In the genomic region with DNA sequence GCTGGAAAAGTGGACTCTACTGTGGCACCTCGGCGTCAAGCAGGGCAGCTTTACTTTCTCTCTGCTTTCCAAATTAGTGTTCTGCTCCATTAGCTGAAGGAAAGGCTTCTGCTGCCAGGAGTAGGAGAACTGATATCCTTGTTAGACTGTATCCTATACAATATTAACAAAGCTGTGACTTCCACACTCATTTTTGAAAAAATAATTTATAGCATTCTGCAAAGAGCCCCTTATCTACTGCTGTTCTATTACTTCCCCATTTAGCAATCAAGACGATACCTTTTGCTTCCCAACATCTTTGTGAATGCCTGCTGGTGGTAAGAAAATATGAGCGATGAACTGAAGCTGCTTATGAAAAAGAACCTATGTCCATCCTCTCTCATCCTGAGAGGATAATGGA, we compare ENCODE assay signal across 23 cellular contexts.
"Had no signal": no experiment of that assay in that cellular context is flagged by ENCODE, and none has a peak within 500 bp of the region (broad histone marks: within the 10 kb centered on the region; RNA-seq: fewer than 3 reads in every experiment).

No MANE protein-coding gene starts in this region.

- H3K36me3 ChIP-seq: left ventricle myocardium inferior, neutrophil, right atrium auricular region, right lobe of liver, thyroid gland, transverse colon, upper lobe of left lung, vagina had no signal

- H3K27me3 ChIP-seq: hepatocyte, neutrophil, right atrium auricular region, right lobe of liver, testis, thyroid gland, transverse colon, upper lobe of left lung, vagina had no signal

- H3K27ac ChIP-seq: hepatocyte, left ventricle myocardium inferior, neutrophil, parathyroid adenoma, right atrium auricular region, right lobe of liver, testis, thyroid gland, transverse colon, upper lobe of left lung, vagina had no signal

- DNase-seq: islet precursor cell; left ventricle myocardium inferior; naive thymus-derived CD8-positive, alpha-beta T cell; occipital lobe; right lobe of liver; stimulated activated CD4-positive, alpha-beta T cell treated with anti-CD3 and anti-CD28 coated beads, Interleukin-1b, Interleukin-23, amount 100 ng/mL, for 48 hours; stimulated activated CD4-positive, alpha-beta T cell treated with anti-CD3 and anti-CD28 coated beads, Interleukin-2, amount 100 ng/mL, for 48 hours; stimulated activated CD4-positive, alpha-beta T cell treated with anti-CD3 and anti-CD28 coated beads, Interleukin-4, amount 100 ng/mL, for 4 hours; stimulated activated CD8-positive, alpha-beta memory T cell treated with anti-CD3 and anti-CD28 coated beads, Interleukin-4, amount 100 ng/mL, for 48 hours; stimulated activated naive CD4-positive, alpha-beta T cell treated with Interleukin-2 at 50 U/mL for 16 hours; stimulated activated naive CD8-positive, alpha-beta T cell treated with anti-CD3 and anti-CD28 coated beads, Interleukin-15, amount 100 ng/mL, for 72 hours; substantia nigra; testis; thyroid gland; transverse colon; upper lobe of left lung had no signal

- H3K4me2 ChIP-seq: hepatocyte, smooth muscle cell had no signal

- H3K9me3 ChIP-seq: left ventricle myocardium inferior, neutrophil, right atrium auricular region, right lobe of liver, testis, thyroid gland, upper lobe of left lung, vagina had no signal

- H3K4me3 ChIP-seq: hepatocyte, left ventricle myocardium inferior, lung, right atrium auricular region, right lobe of liver, smooth muscle cell, testis, thyroid gland, transverse colon, upper lobe of left lung, vagina had no signal

- H3K79me2 ChIP-seq: hepatocyte, parathyroid adenoma had no signal

- H3K4me1 ChIP-seq: parathyroid adenoma, right lobe of liver, thyroid gland, transverse colon, upper lobe of left lung, vagina had no signal

- H2AFZ ChIP-seq: hepatocyte, parathyroid adenoma had no signal

- H3K9ac ChIP-seq: parathyroid adenoma had no signal
